ENCODE assay signal across 1 cellular context in genomic region chr9:128887049-128887448, GRCh38.
TF ChIP-seq lines count a peak whose summit lies in the region.

No MANE protein-coding gene starts in this region.

TF ChIP-seq in K562, 482 proteins besides CTCF, POLR2A, EP300 and RAD21:
- TF ChIP-seq HDAC6 (IDR thresholded peaks at IDR 0.05; ENCODE audit: low read depth, low read length) (no peak), ZNF121 (CRISPR knock-in tag; conservative IDR thresholded peaks at IDR 0.05) (peak; percentile 83), ZNF232 (CRISPR knock-in tag; IDR thresholded peaks at IDR 0.05) (no peak)
TF ChIP-seq in K562: peak in this region for 1.
